Comparison of ENCODE assay signal across 8 cellular contexts in the genomic region with DNA sequence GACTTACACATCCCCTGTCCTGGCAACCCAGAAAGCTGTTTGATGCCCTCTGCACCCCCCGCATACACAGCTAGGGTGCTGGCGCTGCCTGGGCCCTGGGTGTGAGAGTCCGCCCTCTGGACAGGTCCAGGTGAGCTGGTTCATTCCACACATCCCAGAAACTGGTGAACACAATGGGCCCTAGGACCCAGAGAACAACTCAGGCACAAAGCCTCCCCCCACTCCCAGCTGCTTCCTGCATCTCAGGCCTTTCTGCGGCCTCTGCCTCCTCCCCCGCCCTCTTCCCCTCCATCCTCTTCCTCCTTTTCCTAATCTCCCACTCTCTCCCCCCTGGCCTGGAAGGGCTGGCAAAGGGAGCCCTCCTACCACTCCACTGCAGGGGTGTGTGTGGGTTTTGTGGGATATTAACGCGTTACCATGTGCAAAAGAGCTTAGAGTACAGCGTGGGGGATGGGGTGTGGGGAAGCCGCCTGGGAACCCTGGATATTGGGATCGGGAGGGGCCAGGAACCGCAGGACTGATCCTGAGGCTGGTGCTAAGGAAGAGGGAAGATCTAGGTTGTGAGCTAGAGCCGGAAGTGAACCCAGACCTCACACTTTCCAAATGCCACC. TPM values are rescaled to one million over a fixed set of nuclear protein-coding genes. Genes with fewer than 3 reads are reported as not detected.
DNase-seq lines count a peak whose midpoint lies in the region; ATAC-seq and TF ChIP-seq lines count a peak whose summit lies in the region.

No MANE protein-coding gene starts in this region.

- no peak overlapping the region for H3K4me3 ChIP-seq in mucosa of descending colon
- peak overlapping the region; percentile 84 for H3K4me3 ChIP-seq in suprapubic skin

- H3K27ac ChIP-seq in suprapubic skin = peak overlapping the region; percentile 86

- H3K27me3 ChIP-seq in suprapubic skin = no peaks in the 10 kb centered on the region

- H3K9me3 ChIP-seq in mucosa of descending colon (no peaks in the 10 kb centered on the region), suprapubic skin (no peaks in the 10 kb centered on the region)

- H3K36me3 ChIP-seq in mucosa of descending colon (ENCODE audit: low read depth) (no peaks in the 10 kb centered on the region), suprapubic skin (no peaks in the 10 kb centered on the region)

- H3K4me1 ChIP-seq in mucosa of descending colon (ENCODE audit: low read depth) = peaks cover 14% of the 10 kb centered on the region
- peaks cover 83% of the 10 kb centered on the region for H3K4me1 ChIP-seq in suprapubic skin

- ATAC-seq in HG03432 (IDR thresholded peaks at IDR 0.05; ENCODE audit: unreplicated experiment) = peak; percentile 20
- peak; percentile 37 for ATAC-seq in esophagus mucosa
- ATAC-seq in mucosa of descending colon = peak; percentile 74
- ATAC-seq in HG02884 (IDR thresholded peaks at IDR 0.05; ENCODE audit: unreplicated experiment) = no peak

- intact Hi-C loops in mucosa of descending colon (cut with DNase I, micrococcal nuclease) = no loop called here

- DNase-seq in EL (peak; percentile 93), NCI-H526 treated with DMSO at 0.1 percent for 48 hours (lab: John Stamatoyannopoulos, UW) (peak; percentile 86), mucosa of descending colon (peak; percentile 83 to 95 (median 89)), suprapubic skin (ENCODE audit: low spot score in 2 of 2) (no peak)
- DNase-seq in activated CD8-positive, alpha-beta memory T cell treated with anti-CD3 and anti-CD28 coated beads, Interleukin-2, amount 50 U/mL, for 4 hours = peak; percentile 51

- WGBS in suprapubic skin = 0% methylated on average over 9 of the region's 12 CpGs

- no peak for TF ChIP-seq EP300 in suprapubic skin (IDR thresholded peaks at IDR 0.05)

- TF ChIP-seq CTCF in mucosa of descending colon (IDR thresholded peaks at IDR 0.05) (no peak), suprapubic skin (IDR thresholded peaks at IDR 0.05) (no peak)

- no peak for TF ChIP-seq POLR2A in suprapubic skin (IDR thresholded peaks at IDR 0.05)

RNA-seq across cellular contexts. Expression of a gene that starts 1.6 kb away (rescaled TPM):
- total RNA-seq in esophagus mucosa (26.3 TPM), mucosa of descending colon (10 to 100 TPM; 27.3 to 47.5 (median 33.1) TPM), suprapubic skin (10 to 100 TPM; 21.5 to 26.2 (median 23.7) TPM)

RNA-seq across cellular contexts. Expression of a gene that starts 13.8 kb away (rescaled TPM):
- total RNA-seq in esophagus mucosa = 0.64 TPM
- 10 to 100 TPM in 1 of 3 donors, 1 to 10 TPM in 1, under 1 TPM in 1; 0.64 to 30.7 (median 6.8) TPM for total RNA-seq in mucosa of descending colon
- total RNA-seq in suprapubic skin = 1 to 10 TPM; 2.1 to 5.8 (median 4.0) TPM

RNA-seq across cellular contexts. Expression of a gene that starts 22.1 kb away (rescaled TPM):
- total RNA-seq in esophagus mucosa = 0.16 TPM
- total RNA-seq in mucosa of descending colon = 1 to 10 TPM in 2 of 3 donors, under 1 TPM in 1; 0.52 to 2.6 (median 1.2) TPM
- under 1 TPM in 1 of 4 donors, not detected in 3; 0.68 TPM for total RNA-seq in suprapubic skin

RNA-seq across cellular contexts. Expression of a gene that starts 49.4 kb away (rescaled TPM):
- 42.7 TPM for total RNA-seq in esophagus mucosa
- 100 to 1,000 TPM in 2 of 3 donors, 10 to 100 TPM in 1; 53.0 to 248 (median 160) TPM for total RNA-seq in mucosa of descending colon
- total RNA-seq in suprapubic skin = 10 to 100 TPM; 19.2 to 56.8 (median 33.1) TPM

RNA-seq across cellular contexts. Expression of a gene that starts 56.9 kb away (rescaled TPM):
- total RNA-seq in esophagus mucosa (13.6 TPM), mucosa of descending colon (10 to 100 TPM; 51.0 to 91.6 (median 72.6) TPM), suprapubic skin (100 to 1,000 TPM in 2 of 4 donors, 10 to 100 TPM in 2; 33.2 to 114 (median 69.6) TPM)

Comparison
In these comparisons a context has a peak if more than half of its experiments do, and no peak if none do; other contexts are left out.
1. DNase-seq: peak in EL (single experiment), NCI-H526 treated with DMSO at 0.1 percent for 48 hours (single experiment), activated CD8-positive, alpha-beta memory T cell treated with anti-CD3 and anti-CD28 coated beads, Interleukin-2, amount 50 U/mL, for 4 hours (single experiment) and mucosa of descending colon (3 of 3); none in suprapubic skin (0 of 2).